ENCODE assay signal across 8 cellular contexts in the genomic region with DNA sequence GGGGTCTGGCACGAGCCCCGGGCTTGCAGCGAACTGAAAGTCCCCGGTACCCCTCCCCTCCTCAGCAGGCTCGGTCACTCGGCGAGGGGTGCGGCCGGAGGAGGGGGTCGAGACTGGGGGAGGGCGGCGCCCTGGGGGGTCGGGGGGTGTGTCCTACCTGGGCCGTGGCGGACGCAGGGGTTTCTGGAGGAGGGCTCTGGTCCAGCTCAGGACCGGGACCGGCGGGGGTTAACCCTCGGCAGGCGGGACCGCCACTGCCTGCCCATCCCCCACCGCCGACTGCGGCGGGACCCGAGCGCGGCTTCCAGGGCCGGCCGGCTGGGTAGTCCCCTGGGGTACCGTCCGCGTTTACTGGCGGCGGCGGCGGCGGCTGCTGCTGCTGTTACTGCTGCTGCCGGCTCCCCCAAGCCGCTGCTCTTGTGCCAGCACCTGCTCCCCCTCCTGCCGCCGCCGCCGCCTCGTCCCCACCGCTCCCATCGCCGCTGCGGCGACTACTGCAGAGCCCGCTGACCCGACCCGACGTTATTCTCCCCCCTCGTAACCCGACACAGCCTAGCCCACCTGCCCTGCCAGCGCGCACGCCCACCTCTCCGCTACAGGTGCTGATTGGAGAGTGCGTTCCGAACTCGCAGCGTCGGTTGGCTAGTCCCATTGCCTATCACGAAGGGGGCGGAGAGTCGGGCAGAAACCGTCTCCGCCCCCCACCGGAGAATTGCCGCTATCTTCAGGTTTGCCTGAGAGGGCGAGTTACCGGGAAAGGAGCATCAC. TPM values are rescaled to one million over a fixed set of nuclear protein-coding genes. Genes with fewer than 3 reads are reported as not detected.
A peak's percentile ranks its signal among the peaks of the same experiment; 100 is the strongest.
DNase-seq lines count a peak whose midpoint lies in the region; TF ChIP-seq lines count a peak whose summit lies in the region.

A gene (minus strand): TSS at position 498 of the 768 bp plus-strand sequence. CDS start 42,161 bp downstream, outside the sequence.

- no peaks in the 10 kb centered on the region for H3K36me3 Mint-ChIP-seq in HFFc6 (ENCODE audit: low read depth)

- H3K4me3 Mint-ChIP-seq in HFFc6, result peak within 1 kb of the TSS; percentile 90

- H3K9me3 Mint-ChIP-seq in HFFc6, result no peaks in the 10 kb centered on the region

- DNase-seq in GM04503 (ENCODE audit: low read depth) (peak; percentile 90), HFFc6 (peak; percentile 99), NB4 (ENCODE audit: low read depth) (peak; percentile 99), SK-N-MC (ENCODE audit: low read depth, low spot score) (peak; percentile 94), globus pallidus (ENCODE audit: low spot score) (peak; percentile 99), nucleus accumbens (lab: John Stamatoyannopoulos, UW) (peak; percentile 90 to 100 (median 98)), suprapubic skin (ENCODE audit: low spot score in 2 of 2) (peak; percentile 98)
- peak; percentile 98 for DNase-seq in activated naive CD4-positive, alpha-beta T cell treated with anti-CD3 and anti-CD28 coated beads, Interleukin-2, amount 50 U/mL, for 16 hours

- peaks cover 21% of the 10 kb centered on the region for H3K4me1 ChIP-seq in suprapubic skin

- H3K27ac ChIP-seq in SK-N-MC (0 out of 2 replicates have a peak within 1 kb of the TSS, but pooled peaks have one; percentile 28), suprapubic skin (peak within 1 kb of the TSS; percentile 86)

- TF ChIP-seq EP300 in suprapubic skin (IDR thresholded peaks at IDR 0.05), result no peak

- H3K9ac ChIP-seq in SK-N-MC (ENCODE audit: insufficient read length), result peak within 1 kb of the TSS; percentile 68

- H3K27ac Mint-ChIP-seq in HFFc6, result peak within 1 kb of the TSS; percentile 77

- no peaks in the 10 kb centered on the region for H3K36me3 ChIP-seq in SK-N-MC (ENCODE audit: insufficient read depth, low read length)
- no peaks in the 10 kb centered on the region for H3K36me3 ChIP-seq in suprapubic skin

- TF ChIP-seq POLR2A in NB4 (IDR thresholded peaks at IDR 0.05; ENCODE audit: extremely low read depth, insufficient read length), result peak; percentile 80
- peak in 1 of 2 donors; percentile 63 for TF ChIP-seq POLR2A in suprapubic skin (IDR thresholded peaks at IDR 0.05)

- H3K9me3 ChIP-seq in SK-N-MC (ENCODE audit: low read depth, low read length) (no peaks in the 10 kb centered on the region), suprapubic skin (no peaks in the 10 kb centered on the region)

- TF ChIP-seq CTCF in HFFc6 (IDR thresholded peaks at IDR 0.05) (peak; percentile 44), NB4 (IDR thresholded peaks at IDR 0.05; ENCODE audit: low read depth, low read length) (no peak), suprapubic skin (IDR thresholded peaks at IDR 0.05) (peak in 1 of 2 donors; percentile 7)

- no peaks in the 10 kb centered on the region for H3K27me3 ChIP-seq in suprapubic skin

- no peaks in the 10 kb centered on the region for H3K27me3 Mint-ChIP-seq in HFFc6 (ENCODE audit: insufficient read depth)

- no CpG with 5 or more reads among the region's 75 CpGs for WGBS in suprapubic skin

- H3K4me1 Mint-ChIP-seq in HFFc6 (ENCODE audit: low read depth), result peaks cover 32% of the 10 kb centered on the region

- H3K4me3 ChIP-seq in NB4 (ENCODE audit: low read depth, low read length), result peak within 1 kb of the TSS; percentile 79
- peak within 1 kb of the TSS; percentile 95 for H3K4me3 ChIP-seq in SK-N-MC
- peak within 1 kb of the TSS; percentile 95 for H3K4me3 ChIP-seq in suprapubic skin

RNA-seq across cellular contexts. Expression of the gene that starts here (rescaled TPM):
- 10 to 100 TPM in 3 of 6 experiments, 1 to 10 TPM in 3; 9.4 to 12.6 (median 10.2) TPM for total RNA-seq in HFFc6 (2021; fragmentation: NEBNext Ultra II Directional; extraction: Animal tissue kit (Norgen Biotek cat#: 25700))
- 10 to 100 TPM; 10.5 to 20.6 (median 14.8) TPM for total RNA-seq in suprapubic skin

Comparison
In these comparisons a context has a peak if more than half of its experiments do, and no peak if none do; other contexts are left out.
1. Peak in every context shown above with its lines: DNase-seq, H3K4me3 ChIP-seq and H3K27ac ChIP-seq.